12 cellular contexts compared by ENCODE assay signal in the genomic region with DNA sequence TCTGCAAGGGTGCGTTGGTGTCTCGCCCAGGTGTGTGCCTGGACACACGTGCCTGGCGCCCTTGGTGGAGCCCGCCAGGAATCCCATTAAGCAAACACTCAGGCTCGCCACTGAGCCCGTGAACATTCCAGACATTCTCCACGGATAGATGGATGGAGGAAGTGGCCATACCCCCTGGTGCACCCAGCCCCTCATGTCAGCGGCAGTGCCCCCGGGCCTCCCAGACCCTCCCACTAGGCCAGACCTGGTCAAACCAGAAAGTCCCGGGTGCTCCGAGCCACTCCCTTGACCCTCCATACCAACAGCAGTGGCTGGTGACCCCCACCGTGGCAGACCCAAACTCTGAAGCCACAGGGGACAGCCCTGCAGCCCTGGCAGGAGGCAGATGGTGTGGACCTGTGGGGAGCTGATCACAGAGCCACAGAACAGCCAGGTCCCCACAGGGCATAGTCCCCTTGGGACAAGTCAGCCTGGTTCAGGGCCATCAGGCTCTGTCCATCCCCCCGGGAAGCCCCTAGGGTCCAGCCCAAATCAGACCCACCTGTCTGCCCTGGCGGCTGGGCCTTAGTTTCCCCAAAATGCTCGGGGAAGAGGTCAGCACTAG. TPM values are rescaled to one million over a fixed set of nuclear protein-coding genes. Genes with fewer than 3 reads are reported as not detected.
DNase-seq lines count a peak whose midpoint lies in the region; ATAC-seq and TF ChIP-seq lines count a peak whose summit lies in the region.
"Had no signal": no experiment of that assay in that cellular context is flagged by ENCODE, and none has a peak within 500 bp of the region (broad histone marks: within the 10 kb centered on the region; RNA-seq: fewer than 3 reads in every experiment).

No MANE protein-coding gene starts in this region.

- H3K4me3 Mint-ChIP-seq in osteocyte (ENCODE audit: unreplicated experiment), result peak overlapping the region; percentile 47
- H3K4me3 Mint-ChIP-seq: activated B cell treated with CpG ODN at 0.5 μM for 24 hours; activated naive CD4-positive, alpha-beta T cell treated with anti-CD3 and anti-CD28 coated beads for 36 hours had no signal

- peak overlapping the region; percentile 91 for H3K27ac Mint-ChIP-seq in osteocyte (ENCODE audit: unreplicated experiment)
- H3K27ac Mint-ChIP-seq: activated B cell treated with CpG ODN at 0.5 μM for 24 hours; activated naive CD4-positive, alpha-beta T cell treated with anti-CD3 and anti-CD28 coated beads for 36 hours had no signal

- peak overlapping the region; percentile 67 for H3K4me3 ChIP-seq in epithelial cell of proximal tubule (ENCODE audit: low read depth, low read length)

- in situ Hi-C loops in ACHN (cut with HindIII; ENCODE audit: low pct_ligation_motif_present, low pct_unique_long_range_greater_than_20kb, low sequenced_read_pairs), result no loop called here

- ATAC-seq in HG02973 (IDR thresholded peaks at IDR 0.05; ENCODE audit: unreplicated experiment), result no peak

- no peaks in the 10 kb centered on the region for H3K36me3 Mint-ChIP-seq in osteocyte (ENCODE audit: unreplicated experiment)

- TF ChIP-seq CTCF in epithelial cell of proximal tubule (conservative IDR thresholded peaks at IDR 0.05; ENCODE audit: low read depth, low read length) (no peak), osteocyte (IDR thresholded peaks at IDR 0.05) (no peak)

- peaks cover 56% of the 10 kb centered on the region for H3K4me1 Mint-ChIP-seq in osteocyte (ENCODE audit: unreplicated experiment)

- no peaks in the 10 kb centered on the region for H3K27me3 Mint-ChIP-seq in osteocyte (ENCODE audit: unreplicated experiment)

- no peaks in the 10 kb centered on the region for H3K9me3 Mint-ChIP-seq in osteocyte (ENCODE audit: unreplicated experiment)
- H3K9me3 Mint-ChIP-seq: activated B cell treated with CpG ODN at 0.5 μM for 24 hours; activated naive CD4-positive, alpha-beta T cell treated with anti-CD3 and anti-CD28 coated beads for 36 hours had no signal

- peak; percentile 86 for DNase-seq in ACHN
- DNase-seq in M059J (ENCODE audit: low read depth), result peak; percentile 55
- no peak for DNase-seq in epithelial cell of proximal tubule (ENCODE audit: low read depth)
- DNase-seq in osteocyte (ENCODE audit: extremely low spot score, unreplicated experiment), result no peak
- no peak for DNase-seq in SIG-M5 treated with dmso at 0.1 percent for 504 hours (lab: John Stamatoyannopoulos, UW; ENCODE audit: unreplicated experiment)
- DNase-seq in GM19238 (ENCODE audit: insufficient read length, low spot score), result no peak
- no peak for DNase-seq in NCI-H69 (lab: John Stamatoyannopoulos, UW)
- DNase-seq: activated B cell treated with CpG ODN at 0.5 μM for 24 hours; activated naive CD4-positive, alpha-beta T cell treated with anti-CD3 and anti-CD28 coated beads for 36 hours; NCI-H1092 treated with DMSO at 0.1 percent for 48 hours; spleen had no signal

RNA-seq across cellular contexts. Expression of a gene that starts 1.9 kb away (rescaled TPM):
- 4.9 and 10.6 TPM in 2 replicates for total RNA-seq in M059J (2014; rRNA removed; shearing (Covaris generic))
- total RNA-seq in epithelial cell of proximal tubule (145 and 151 TPM in 2 replicates), osteocyte (32.4 and 39.3 TPM in 2 replicates)

RNA-seq across cellular contexts. Expression of a gene that starts 12.3 kb away (rescaled TPM):
- total RNA-seq in M059J (2014; rRNA removed; shearing (Covaris generic)), result 7.9 and 14.9 TPM in 2 replicates
- total RNA-seq in epithelial cell of proximal tubule, result 10.7 and 20.8 TPM in 2 replicates
- 43.9 and 45.2 TPM in 2 replicates for total RNA-seq in osteocyte

RNA-seq across cellular contexts. Expression of a gene that starts 12.9 kb away (rescaled TPM):
- 31.0 and 50.8 TPM in 2 replicates for total RNA-seq in M059J (2014; rRNA removed; shearing (Covaris generic))
- total RNA-seq in epithelial cell of proximal tubule (38.2 and 40.4 TPM in 2 replicates), osteocyte (113 and 121 TPM in 2 replicates)

RNA-seq across cellular contexts. Expression of a gene that starts 39.3 kb away (rescaled TPM):
- total RNA-seq in M059J (2014; rRNA removed; shearing (Covaris generic)), result 247 and 252 TPM in 2 replicates
- 332 and 365 TPM in 2 replicates for total RNA-seq in epithelial cell of proximal tubule
- total RNA-seq in osteocyte, result 156 and 171 TPM in 2 replicates

Comparison
In these comparisons a context has a peak if more than half of its experiments do, and no peak if none do; other contexts are left out.
1. DNase-seq: peak in ACHN (single experiment) and M059J (single experiment); none in epithelial cell of proximal tubule (single experiment), osteocyte (single experiment), SIG-M5 treated with dmso at 0.1 percent for 504 hours (single experiment), GM19238 (single experiment) and NCI-H69 (single experiment).